24 cellular contexts compared by ENCODE assay signal in genomic region chr20:3613821-3614440, GRCh38. TPM values are rescaled to one million over a fixed set of nuclear protein-coding genes. Genes with fewer than 3 reads are reported as not detected.
DNase-seq lines count a peak whose midpoint lies in the region; ATAC-seq, FAIRE-seq and TF ChIP-seq lines count a peak whose summit lies in the region.
"Had no signal": no experiment of that assay in that cellular context is flagged by ENCODE, and none has a peak within 500 bp of the region (broad histone marks: within the 10 kb centered on the region; RNA-seq: fewer than 3 reads in every experiment).

No MANE protein-coding gene starts in this region.

- no peak overlapping the region for H3K4me3 Mint-ChIP-seq in astrocyte (ENCODE audit: unreplicated experiment)
- H3K4me3 Mint-ChIP-seq: activated naive CD4-positive, alpha-beta T cell treated with anti-CD3 and anti-CD28 coated beads for 36 hours; naive thymus-derived CD8-positive, alpha-beta T cell; stimulated activated naive CD8-positive, alpha-beta T cell treated with anti-CD3 and anti-CD28 coated beads, Interleukin-15, Interleukin-2, amounts not matched to agents 100 ng/mL and 50 ng/mL, for 24 hours had no signal

- no peaks in the 10 kb centered on the region; the same call in 1 of the 2 replicates for H3F3A ChIP-seq in GM23248 (ENCODE audit: insufficient read depth)

- H3K4me2 ChIP-seq in GM23248 (ENCODE audit: unreplicated experiment) (peak overlapping the region; percentile 25), astrocyte (ENCODE audit: low read length) (peak overlapping the region; percentile 9)

- no peaks in the 10 kb centered on the region for H3K27me3 ChIP-seq in GM23248 (replicated peaks; ENCODE audit: insufficient read depth)
- H3K27me3 ChIP-seq in astrocyte (ENCODE audit: insufficient read depth, low read length) = no peaks in the 10 kb centered on the region
- H3K27me3 ChIP-seq: gastroesophageal sphincter, MG63, upper lobe of left lung had no signal

- TF ChIP-seq CTCF in astrocyte (IDR thresholded peaks at IDR 0.05; ENCODE audit: insufficient read depth, low read depth, low read length) = no peak

- H3K36me3 ChIP-seq in GM23248 (ENCODE audit: low read depth) (no peaks in the 10 kb centered on the region), astrocyte (ENCODE audit: insufficient read depth, low read length) (no peaks in the 10 kb centered on the region)
- H3K36me3 ChIP-seq: MG63, upper lobe of left lung had no signal

- H4K20me1 ChIP-seq in GM23248 (ENCODE audit: insufficient read depth) (no peaks in the 10 kb centered on the region), astrocyte (ENCODE audit: insufficient read depth, low read length) (peaks cover 5% of the 10 kb centered on the region)

- H3K79me2 ChIP-seq in GM23248 (ENCODE audit: insufficient read depth) (no peaks in the 10 kb centered on the region), astrocyte (ENCODE audit: insufficient read depth, low read length) (no peaks in the 10 kb centered on the region)

- peaks cover 18% of the 10 kb centered on the region for H3K4me1 Mint-ChIP-seq in astrocyte (ENCODE audit: low read depth, unreplicated experiment)
- H3K4me1 Mint-ChIP-seq: CD8-positive, alpha-beta memory T cell had no signal

- H2AFZ ChIP-seq in GM23248 (no peak overlapping the region), astrocyte (ENCODE audit: low read depth, low read length) (no peak overlapping the region)

- H3K36me3 Mint-ChIP-seq in astrocyte (ENCODE audit: low read depth, unreplicated experiment) = peaks cover 10% of the 10 kb centered on the region

- peak; percentile 56 for DNase-seq in GM23248
- DNase-seq in astrocyte (ENCODE audit: low read depth) = no peak
- DNase-seq in frontal cortex (ENCODE audit: low spot score in 2 of 2) = peak in 1 of 2 donors; percentile 16
- DNase-seq in smooth muscle cell of the brain vasculature (ENCODE audit: low read depth, low spot score) = peak; percentile 4
- DNase-seq in RKO (ENCODE audit: low spot score) = no peak
- DNase-seq in COR-L47 (lab: John Stamatoyannopoulos, UW) = no peak
- no peak for DNase-seq in SKM-1 treated with dmso at 0.1 percent for 144 hours (lab: John Stamatoyannopoulos, UW; ENCODE audit: unreplicated experiment)
- DNase-seq: activated CD4-positive, alpha-beta T cell treated with anti-CD3 and anti-CD28 coated beads for 48 hours; activated naive CD4-positive, alpha-beta T cell treated with anti-CD3 and anti-CD28 coated beads for 36 hours; CD8-positive, alpha-beta memory T cell; GF-D8; MG63; naive thymus-derived CD8-positive, alpha-beta T cell; NCI-H187 had no signal

- no peaks in the 10 kb centered on the region for H3K27me3 Mint-ChIP-seq in astrocyte (ENCODE audit: low read depth, unreplicated experiment)
- H3K27me3 Mint-ChIP-seq: brain; CD8-positive, alpha-beta memory T cell; naive thymus-derived CD8-positive, alpha-beta T cell; stimulated activated naive CD8-positive, alpha-beta T cell treated with anti-CD3 and anti-CD28 coated beads, Interleukin-15, Interleukin-2, amounts not matched to agents 100 ng/mL and 50 ng/mL, for 24 hours had no signal

- in situ Hi-C loops in GM23248 (cut with MboI) = no loop called here

- H3K9me2 ChIP-seq in GM23248 (ENCODE audit: insufficient read depth) = no peaks in the 10 kb centered on the region

- H3K9me3 Mint-ChIP-seq in astrocyte (ENCODE audit: unreplicated experiment) = no peaks in the 10 kb centered on the region
- H3K9me3 Mint-ChIP-seq: activated naive CD4-positive, alpha-beta T cell treated with anti-CD3 and anti-CD28 coated beads for 36 hours; brain; CD8-positive, alpha-beta memory T cell; naive thymus-derived CD8-positive, alpha-beta T cell; stimulated activated naive CD8-positive, alpha-beta T cell treated with anti-CD3 and anti-CD28 coated beads, Interleukin-15, Interleukin-2, amounts not matched to agents 100 ng/mL and 50 ng/mL, for 24 hours had no signal

- FAIRE-seq in astrocyte (lab: Jason Lieb, UNC) (no peak), frontal cortex (lab: Jason Lieb, UNC) (peak; percentile 99)

- H3K4me3 ChIP-seq in GM23248 = peak overlapping the region; percentile 10; the same call in 1 of the 2 replicates
- no peak overlapping the region for H3K4me3 ChIP-seq in astrocyte (ENCODE audit: insufficient read depth, low read depth, low read length)
- H3K4me3 ChIP-seq: gastroesophageal sphincter, lung, MG63 had no signal

- no peak for ATAC-seq in HG03135 (IDR thresholded peaks at IDR 0.05; ENCODE audit: unreplicated experiment)
- ATAC-seq: gastroesophageal sphincter; naive thymus-derived CD8-positive, alpha-beta T cell had no signal

- H3K9me3 ChIP-seq in GM23248 (ENCODE audit: low read depth) (no peaks in the 10 kb centered on the region), astrocyte (ENCODE audit: insufficient read depth, low read depth, low read length) (no peaks in the 10 kb centered on the region)
- H3K9me3 ChIP-seq: gastroesophageal sphincter, MG63, upper lobe of left lung had no signal

- no peak overlapping the region for H3K27ac ChIP-seq in GM23248
- H3K27ac ChIP-seq in astrocyte (ENCODE audit: low read depth, low read length) = no peak overlapping the region
- H3K27ac ChIP-seq: gastroesophageal sphincter had no signal

- H3K9ac ChIP-seq in GM23248 (no peak overlapping the region), astrocyte (ENCODE audit: low read length) (peak overlapping the region; percentile 4)

- H3K4me1 ChIP-seq in GM23248 (ENCODE audit: insufficient read depth) (0 out of 2 replicates have a peak, but pooled peaks cover 8% of the 10 kb centered on the region), astrocyte (ENCODE audit: insufficient read depth, low read length) (no peaks in the 10 kb centered on the region)
- H3K4me1 ChIP-seq: gastroesophageal sphincter had no signal

- WGBS in GM23248 (ENCODE audit: low coverage in 1 of 2, low lambda C conversion rate in 2 of 2, missing lambda C conversion rate in 2 of 2), 2 experiments = 23 to 24% methylated on average over 9 of the region's 9 CpGs

- peak overlapping the region; percentile 36 for H3K27ac Mint-ChIP-seq in astrocyte (ENCODE audit: unreplicated experiment)
- H3K27ac Mint-ChIP-seq: activated naive CD4-positive, alpha-beta T cell treated with anti-CD3 and anti-CD28 coated beads for 36 hours; stimulated activated naive CD8-positive, alpha-beta T cell treated with anti-CD3 and anti-CD28 coated beads, Interleukin-15, Interleukin-2, amounts not matched to agents 100 ng/mL and 50 ng/mL, for 24 hours had no signal

RNA-seq across cellular contexts. Expression of gene GFRA4, which starts 49.3 kb away (rescaled TPM):
- not detected in 2 replicates for total RNA-seq in GM23248 (2014; rRNA removed; shearing (Covaris generic))
- not detected in 2 replicates for polyA plus RNA-seq in GM23248 (2016; fragmentation: Nextera tagmentation; extraction: Ambion mirVana)
- not detected in 2 replicates for total RNA-seq in astrocyte
- total RNA-seq in frontal cortex = not detected
- total RNA-seq: activated naive CD4-positive, alpha-beta T cell treated with anti-CD3 and anti-CD28 coated beads for 36 hours; CD8-positive, alpha-beta memory T cell; gastroesophageal sphincter; H4; lung; naive thymus-derived CD8-positive, alpha-beta T cell; NCI-H460; renal cortical epithelial cell; SK-MEL-5; upper lobe of left lung had no signal
- polyA plus RNA-seq: CD8-positive, alpha-beta memory T cell; lung; naive thymus-derived CD8-positive, alpha-beta T cell had no signal

Comparison
In these comparisons a context has a peak if more than half of its experiments do, and no peak if none do; other contexts are left out.
1. DNase-seq: peak in GM23248 (single experiment) and smooth muscle cell of the brain vasculature (single experiment); none in astrocyte (single experiment), RKO (single experiment), COR-L47 (single experiment) and SKM-1 treated with dmso at 0.1 percent for 144 hours (single experiment).